In genomic region chr4:41456559-41457101, GRCh38 we compare ENCODE assay signal across 23 cellular contexts.
"Had no signal": no experiment of that assay in that cellular context is flagged by ENCODE, and none has a peak within 500 bp of the region (broad histone marks: within the 10 kb centered on the region; RNA-seq: fewer than 3 reads in every experiment).

No MANE protein-coding gene starts in this region.

- ATAC-seq: activated CD4-positive, CD25-positive, alpha-beta regulatory T cell treated with anti-CD3 and anti-CD28 coated beads, Interleukin-2, amount 50 U/mL, for 24 hours; activated naive CD8-positive, alpha-beta T cell treated with anti-CD3 and anti-CD28 coated beads, Interleukin-2, amount 50 U/mL, for 24 hours; activated T-cell treated with anti-CD3 and anti-CD28 coated beads, Interleukin-2, amount 50 U/mL, for 4 hours; left cardiac atrium; naive thymus-derived CD8-positive, alpha-beta T cell; stimulated activated naive B cell treated with anti-CD40 and anti-IgM and Interleukin-4, amounts not matched to agents 10 μg/mL and 1 μg/mL and 100 μg/mL, for 72 hours had no signal

- H3K27me3 ChIP-seq: ascending aorta, esophagus muscularis mucosa, hepatocyte, ovary, tibial nerve, vagina had no signal

- H3K4me2 ChIP-seq: hepatocyte had no signal

- FAIRE-seq: endothelial cell of umbilical vein had no signal

- H3K27me3 Mint-ChIP-seq: activated CD4-positive, alpha-beta T cell treated with anti-CD3 and anti-CD28 coated beads, Interleukin-2, amount 10 ng/mL, durations not matched to agents 7 days and 5 days; activated naive CD4-positive, alpha-beta T cell treated with anti-CD3 and anti-CD28 coated beads, Interleukin-2, amount 10 ng/mL, durations not matched to agents 7 days and 5 days had no signal

- H3K4me3 ChIP-seq: ascending aorta, esophagus muscularis mucosa, hepatocyte, ovary, spleen, tibial nerve, vagina had no signal

- H3K4me1 Mint-ChIP-seq: activated CD4-positive, alpha-beta T cell treated with anti-CD3 and anti-CD28 coated beads, Interleukin-2, amount 10 ng/mL, durations not matched to agents 7 days and 5 days; activated naive CD4-positive, alpha-beta T cell treated with anti-CD3 and anti-CD28 coated beads, Interleukin-2, amount 10 ng/mL, durations not matched to agents 7 days and 5 days; activated naive CD8-positive, alpha-beta T cell treated with anti-CD3 and anti-CD28 coated beads, Interleukin-2, amount 50 U/mL, for 24 hours; naive thymus-derived CD8-positive, alpha-beta T cell; stimulated activated naive B cell treated with anti-CD40 and anti-IgM and Interleukin-4, amounts not matched to agents 10 μg/mL and 1 μg/mL and 100 μg/mL, for 72 hours had no signal

- H3K27ac Mint-ChIP-seq: activated CD4-positive, alpha-beta T cell treated with anti-CD3 and anti-CD28 coated beads, Interleukin-2, amount 10 ng/mL, durations not matched to agents 7 days and 5 days; activated naive CD4-positive, alpha-beta T cell treated with anti-CD3 and anti-CD28 coated beads, Interleukin-2, amount 10 ng/mL, durations not matched to agents 7 days and 5 days; activated naive CD8-positive, alpha-beta T cell treated with anti-CD3 and anti-CD28 coated beads, Interleukin-2, amount 50 U/mL, for 24 hours; naive thymus-derived CD8-positive, alpha-beta T cell; stimulated activated naive B cell treated with anti-CD40 and anti-IgM and Interleukin-4, amounts not matched to agents 10 μg/mL and 1 μg/mL and 100 μg/mL, for 72 hours had no signal

- H3K9me3 ChIP-seq: ascending aorta, esophagus muscularis mucosa, ovary, spleen, tibial nerve, vagina had no signal

- DNase-seq: activated CD4-positive, alpha-beta T cell treated with anti-CD3 and anti-CD28 coated beads, Interleukin-2, amount 10 ng/mL, durations not matched to agents 7 days and 5 days; activated CD8-positive, alpha-beta memory T cell treated with anti-CD3 and anti-CD28 coated beads, Interleukin-2, amount 50 U/mL, for 4 hours; activated effector memory CD4-positive, alpha-beta T cell treated with Interleukin-2 at 50 U/mL for 16 hours; activated naive CD4-positive, alpha-beta T cell treated with anti-CD3 and anti-CD28 coated beads, Interleukin-2, amount 10 ng/mL, durations not matched to agents 7 days and 5 days; activated naive CD8-positive, alpha-beta T cell treated with anti-CD3 and anti-CD28 coated beads, Interleukin-2, amount 50 U/mL, for 24 hours; activated T-cell treated with anti-CD3 and anti-CD28 coated beads, Interleukin-2, amount 50 U/mL, for 4 hours; effector memory CD4-positive, alpha-beta T cell; left cardiac atrium; mesendoderm; naive thymus-derived CD8-positive, alpha-beta T cell; ovary; spleen; stimulated activated CD4-positive, alpha-beta T cell treated with anti-CD3 and anti-CD28 coated beads, Interleukin-4, amount 100 ng/mL, for 4 hours; stimulated activated naive B cell treated with anti-CD40 and anti-IgM and Interleukin-4, amounts not matched to agents 10 μg/mL and 1 μg/mL and 100 μg/mL, for 72 hours; T-helper 1 cell; T1000 had no signal

- H3K27ac ChIP-seq: ascending aorta, esophagus muscularis mucosa, hepatocyte, ovary, spleen, tibial nerve, vagina had no signal

- H3K36me3 Mint-ChIP-seq: activated naive CD4-positive, alpha-beta T cell treated with anti-CD3 and anti-CD28 coated beads, Interleukin-2, amount 10 ng/mL, durations not matched to agents 7 days and 5 days; naive thymus-derived CD8-positive, alpha-beta T cell; stimulated activated naive B cell treated with anti-CD40 and anti-IgM and Interleukin-4, amounts not matched to agents 10 μg/mL and 1 μg/mL and 100 μg/mL, for 72 hours had no signal

- H3K4me1 ChIP-seq: vagina had no signal

- H3K4me3 Mint-ChIP-seq: activated CD4-positive, alpha-beta T cell treated with anti-CD3 and anti-CD28 coated beads, Interleukin-2, amount 10 ng/mL, durations not matched to agents 7 days and 5 days; activated naive CD4-positive, alpha-beta T cell treated with anti-CD3 and anti-CD28 coated beads, Interleukin-2, amount 10 ng/mL, durations not matched to agents 7 days and 5 days; activated naive CD8-positive, alpha-beta T cell treated with anti-CD3 and anti-CD28 coated beads, Interleukin-2, amount 50 U/mL, for 24 hours; activated T-cell treated with anti-CD3 and anti-CD28 coated beads, Interleukin-2, amount 50 U/mL, for 4 hours; naive thymus-derived CD8-positive, alpha-beta T cell; stimulated activated naive B cell treated with anti-CD40 and anti-IgM and Interleukin-4, amounts not matched to agents 10 μg/mL and 1 μg/mL and 100 μg/mL, for 72 hours had no signal
